Comparison of ENCODE assay signal across 2 cellular contexts in genomic region chr16:8756755-8757154, GRCh38.
TF ChIP-seq lines count a peak whose summit lies in the region.

No MANE protein-coding gene starts in this region.

TF ChIP-seq in HepG2, 621 proteins besides CTCF, POLR2A, EP300 and RAD21:
- TF ChIP-seq CEBPB (IDR thresholded peaks at IDR 0.05; ENCODE audit: borderline replicate concordance, low read depth, low read length) (peak; percentile 33; the same call in 1 of the 2 replicates), RBM22 (optimal IDR thresholded peaks at IDR 0.05; ENCODE audit: low read length) (peak; percentile 88), NR3C1 (CRISPR knock-in tag; IDR thresholded peaks at IDR 0.05) (no peak)

TF ChIP-seq in H1, 55 proteins besides CTCF, POLR2A, EP300 and RAD21:
- TF ChIP-seq RFX5 (IDR thresholded peaks at IDR 0.05; ENCODE audit: borderline replicate concordance, low read depth, low read length), result no peak
